Comparison of ENCODE assay signal across 1 cellular context in the genomic region with DNA sequence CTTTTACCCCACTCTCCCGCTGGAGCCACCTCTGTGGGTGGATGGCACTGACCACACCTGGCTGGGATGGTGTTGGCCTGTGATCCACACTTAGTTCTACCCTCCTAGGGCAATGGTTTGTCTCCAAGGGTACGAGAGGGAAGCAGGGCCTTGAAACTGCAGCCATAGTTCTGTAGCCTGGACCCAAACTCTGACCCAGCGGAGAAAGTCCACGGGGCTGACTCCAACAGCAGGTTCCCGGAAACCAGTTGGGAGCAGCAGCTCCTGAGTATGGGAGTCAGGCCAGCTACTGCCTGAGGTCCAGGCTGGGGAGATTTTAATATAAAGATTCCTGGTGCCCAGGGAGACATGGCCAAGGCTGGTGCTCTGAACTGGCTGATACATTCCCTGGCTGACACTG.
TF ChIP-seq lines count a peak whose summit lies in the region.

No MANE protein-coding gene starts in this region.

TF ChIP-seq in SK-N-SH, 30 proteins besides CTCF, POLR2A, EP300 and RAD21:
- TF ChIP-seq, protein P1, sequence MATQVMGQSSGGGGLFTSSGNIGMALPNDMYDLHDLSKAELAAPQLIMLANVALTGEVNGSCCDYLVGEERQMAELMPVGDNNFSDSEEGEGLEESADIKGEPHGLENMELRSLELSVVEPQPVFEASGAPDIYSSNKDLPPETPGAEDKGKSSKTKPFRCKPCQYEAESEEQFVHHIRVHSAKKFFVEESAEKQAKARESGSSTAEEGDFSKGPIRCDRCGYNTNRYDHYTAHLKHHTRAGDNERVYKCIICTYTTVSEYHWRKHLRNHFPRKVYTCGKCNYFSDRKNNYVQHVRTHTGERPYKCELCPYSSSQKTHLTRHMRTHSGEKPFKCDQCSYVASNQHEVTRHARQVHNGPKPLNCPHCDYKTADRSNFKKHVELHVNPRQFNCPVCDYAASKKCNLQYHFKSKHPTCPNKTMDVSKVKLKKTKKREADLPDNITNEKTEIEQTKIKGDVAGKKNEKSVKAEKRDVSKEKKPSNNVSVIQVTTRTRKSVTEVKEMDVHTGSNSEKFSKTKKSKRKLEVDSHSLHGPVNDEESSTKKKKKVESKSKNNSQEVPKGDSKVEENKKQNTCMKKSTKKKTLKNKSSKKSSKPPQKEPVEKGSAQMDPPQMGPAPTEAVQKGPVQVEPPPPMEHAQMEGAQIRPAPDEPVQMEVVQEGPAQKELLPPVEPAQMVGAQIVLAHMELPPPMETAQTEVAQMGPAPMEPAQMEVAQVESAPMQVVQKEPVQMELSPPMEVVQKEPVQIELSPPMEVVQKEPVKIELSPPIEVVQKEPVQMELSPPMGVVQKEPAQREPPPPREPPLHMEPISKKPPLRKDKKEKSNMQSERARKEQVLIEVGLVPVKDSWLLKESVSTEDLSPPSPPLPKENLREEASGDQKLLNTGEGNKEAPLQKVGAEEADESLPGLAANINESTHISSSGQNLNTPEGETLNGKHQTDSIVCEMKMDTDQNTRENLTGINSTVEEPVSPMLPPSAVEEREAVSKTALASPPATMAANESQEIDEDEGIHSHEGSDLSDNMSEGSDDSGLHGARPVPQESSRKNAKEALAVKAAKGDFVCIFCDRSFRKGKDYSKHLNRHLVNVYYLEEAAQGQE (IDR thresholded peaks at IDR 0.05; ENCODE audit: low read depth, low read length): no peak
- TF ChIP-seq ELF1 (IDR thresholded peaks at IDR 0.05) (no peak), JUND (IDR thresholded peaks at IDR 0.05) (no peak), GATA2 (CRISPR knock-in tag; IDR thresholded peaks at IDR 0.05) (no peak), RXRA (IDR thresholded peaks at IDR 0.05; ENCODE audit: borderline replicate concordance, low read depth) (no peak), MEF2A (IDR thresholded peaks at IDR 0.05; ENCODE audit: borderline replicate concordance, low read depth) (no peak), SMC3 (IDR thresholded peaks at IDR 0.05; ENCODE audit: low read depth, low read length) (no peak)
- TF ChIP-seq, protein P2, sequence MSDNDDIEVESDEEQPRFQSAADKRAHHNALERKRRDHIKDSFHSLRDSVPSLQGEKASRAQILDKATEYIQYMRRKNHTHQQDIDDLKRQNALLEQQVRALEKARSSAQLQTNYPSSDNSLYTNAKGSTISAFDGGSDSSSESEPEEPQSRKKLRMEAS (IDR thresholded peaks at IDR 0.05; ENCODE audit: low read depth): no peak
- TF ChIP-seq, protein P3, sequence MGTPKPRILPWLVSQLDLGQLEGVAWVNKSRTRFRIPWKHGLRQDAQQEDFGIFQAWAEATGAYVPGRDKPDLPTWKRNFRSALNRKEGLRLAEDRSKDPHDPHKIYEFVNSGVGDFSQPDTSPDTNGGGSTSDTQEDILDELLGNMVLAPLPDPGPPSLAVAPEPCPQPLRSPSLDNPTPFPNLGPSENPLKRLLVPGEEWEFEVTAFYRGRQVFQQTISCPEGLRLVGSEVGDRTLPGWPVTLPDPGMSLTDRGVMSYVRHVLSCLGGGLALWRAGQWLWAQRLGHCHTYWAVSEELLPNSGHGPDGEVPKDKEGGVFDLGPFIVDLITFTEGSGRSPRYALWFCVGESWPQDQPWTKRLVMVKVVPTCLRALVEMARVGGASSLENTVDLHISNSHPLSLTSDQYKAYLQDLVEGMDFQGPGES (IDR thresholded peaks at IDR 0.05; ENCODE audit: low read depth, low read length): no peak
